ENCODE assay signal across 20 cellular contexts in the genomic region with DNA sequence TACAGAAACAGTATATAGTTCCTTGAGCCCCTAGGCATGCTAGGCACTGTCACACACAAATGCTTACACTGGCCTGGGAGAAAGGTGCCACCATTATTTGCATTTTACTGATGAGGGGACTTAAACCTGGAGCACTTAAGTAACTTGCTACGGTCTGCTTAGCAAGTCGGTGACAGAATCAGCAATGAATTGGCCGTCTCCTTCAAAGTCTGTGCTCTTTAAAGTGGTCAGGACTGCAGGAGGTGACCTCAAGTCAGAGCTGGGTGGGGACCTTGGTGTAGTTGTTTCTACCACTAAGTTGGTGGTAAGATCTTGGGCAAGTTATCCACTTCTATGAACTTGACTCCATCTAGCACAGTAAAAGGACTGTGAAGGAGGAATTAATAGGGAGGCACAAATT.
"Had no signal": no experiment of that assay in that cellular context is flagged by ENCODE, and none has a peak within 500 bp of the region (broad histone marks: within the 10 kb centered on the region; RNA-seq: fewer than 3 reads in every experiment).

No MANE protein-coding gene starts in this region.

- H2AFZ ChIP-seq: parathyroid adenoma had no signal

- FAIRE-seq: endothelial cell of umbilical vein had no signal

- H3K9me3 Mint-ChIP-seq: nephron progenitor cell; stimulated activated memory B cell treated with anti-CD40 and anti-IgM and Interleukin-4, amounts not matched to agents 10 μg/mL and 1 μg/mL and 100 μg/mL, for 72 hours; stimulated activated naive CD8-positive, alpha-beta T cell treated with anti-CD3 and anti-CD28 coated beads, Interleukin-15, Interleukin-2, amounts not matched to agents 100 ng/mL and 50 ng/mL, for 24 hours had no signal

- H3K36me3 ChIP-seq: colonic mucosa, gastrocnemius medialis, left lung, lower lobe of right lung, prostate gland, right lobe of liver, spleen had no signal

- H3K4me3 Mint-ChIP-seq: naive thymus-derived CD4-positive, alpha-beta T cell; nephron progenitor cell; stimulated activated memory B cell treated with anti-CD40 and anti-IgM and Interleukin-4, amounts not matched to agents 10 μg/mL and 1 μg/mL and 100 μg/mL, for 72 hours; stimulated activated naive CD8-positive, alpha-beta T cell treated with anti-CD3 and anti-CD28 coated beads, Interleukin-15, Interleukin-2, amounts not matched to agents 100 ng/mL and 50 ng/mL, for 24 hours had no signal

- H3K4me1 ChIP-seq: colonic mucosa, parathyroid adenoma, prostate gland, tibial nerve had no signal

- H3K27ac Mint-ChIP-seq: naive thymus-derived CD4-positive, alpha-beta T cell; stimulated activated memory B cell treated with anti-CD40 and anti-IgM and Interleukin-4, amounts not matched to agents 10 μg/mL and 1 μg/mL and 100 μg/mL, for 72 hours; stimulated activated naive CD8-positive, alpha-beta T cell treated with anti-CD3 and anti-CD28 coated beads, Interleukin-15, Interleukin-2, amounts not matched to agents 100 ng/mL and 50 ng/mL, for 24 hours had no signal

- ATAC-seq: gastrocnemius medialis; left lung; naive thymus-derived CD4-positive, alpha-beta T cell; stimulated activated memory B cell treated with anti-CD40 and anti-IgM and Interleukin-4, amounts not matched to agents 10 μg/mL and 1 μg/mL and 100 μg/mL, for 72 hours had no signal

- H3K36me3 Mint-ChIP-seq: naive thymus-derived CD4-positive, alpha-beta T cell; stimulated activated memory B cell treated with anti-CD40 and anti-IgM and Interleukin-4, amounts not matched to agents 10 μg/mL and 1 μg/mL and 100 μg/mL, for 72 hours had no signal

- H3K4me1 Mint-ChIP-seq: naive thymus-derived CD4-positive, alpha-beta T cell; stimulated activated memory B cell treated with anti-CD40 and anti-IgM and Interleukin-4, amounts not matched to agents 10 μg/mL and 1 μg/mL and 100 μg/mL, for 72 hours had no signal

- DNase-seq: cerebellar nuclear complex; colonic mucosa; gastrocnemius medialis; glutamatergic neuron; left lung; lower lobe of right lung; naive thymus-derived CD4-positive, alpha-beta T cell; nephron progenitor cell; retina; right lobe of liver; spleen; stimulated activated CD4-positive, alpha-beta T cell treated with anti-CD3 and anti-CD28 coated beads, Interleukin-15, amount 100 ng/mL, for 24 hours; stimulated activated CD4-positive, alpha-beta T cell treated with anti-CD3 and anti-CD28 coated beads, Interleukin-1b, Interleukin-23, amount 100 ng/mL, for 48 hours; stimulated activated CD4-positive, alpha-beta T cell treated with anti-CD3 and anti-CD28 coated beads, Interleukin-4, amount 100 ng/mL, for 24 hours had no signal

- H3K4me3 ChIP-seq: colonic mucosa, gastrocnemius medialis, left lung, lower lobe of right lung, prostate gland, right lobe of liver, spleen, tibial nerve had no signal

- H3K27me3 Mint-ChIP-seq: stimulated activated memory B cell treated with anti-CD40 and anti-IgM and Interleukin-4, amounts not matched to agents 10 μg/mL and 1 μg/mL and 100 μg/mL, for 72 hours; stimulated activated naive CD8-positive, alpha-beta T cell treated with anti-CD3 and anti-CD28 coated beads, Interleukin-15, Interleukin-2, amounts not matched to agents 100 ng/mL and 50 ng/mL, for 24 hours had no signal

- H3K9ac ChIP-seq: parathyroid adenoma had no signal

- H3K9me3 ChIP-seq: colonic mucosa, gastrocnemius medialis, left lung, lower lobe of right lung, prostate gland, right lobe of liver, spleen, tibial nerve had no signal

- H3K27me3 ChIP-seq: colonic mucosa, gastrocnemius medialis, left lung, right lobe of liver, spleen, tibial nerve had no signal
